7 cellular contexts compared by ENCODE assay signal in the genomic region with DNA sequence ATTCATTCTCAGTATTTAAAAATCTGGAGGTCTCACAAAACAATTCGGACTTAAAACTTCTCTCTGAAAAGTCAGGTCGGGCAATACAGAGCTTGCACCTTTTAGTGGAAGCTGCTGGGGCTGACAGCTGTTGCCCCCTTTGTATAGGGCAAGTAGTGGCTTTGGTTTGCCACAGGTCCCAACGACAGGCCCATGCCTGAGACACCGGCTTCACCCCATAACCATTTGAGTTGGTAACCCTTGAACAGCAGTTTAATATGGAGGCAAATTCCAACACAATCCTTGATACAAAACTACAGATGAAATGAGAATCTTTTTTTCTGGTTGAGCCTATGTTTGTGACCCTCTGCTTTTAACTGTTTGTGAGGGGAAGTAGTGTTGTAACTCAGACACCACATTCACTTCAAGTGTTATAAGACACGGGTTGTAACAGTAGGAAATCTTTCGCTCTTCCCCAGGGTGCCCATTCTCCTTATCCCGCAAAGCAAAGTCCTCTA. TPM values are rescaled to one million over a fixed set of nuclear protein-coding genes. Genes with fewer than 3 reads are reported as not detected.
A peak's percentile ranks its signal among the peaks of the same experiment; 100 is the strongest.
DNase-seq lines count a peak whose midpoint lies in the region; ATAC-seq, FAIRE-seq and TF ChIP-seq lines count a peak whose summit lies in the region.

No MANE protein-coding gene starts in this region.

- H3K27ac Mint-ChIP-seq in activated CD4-positive, alpha-beta memory T cell treated with anti-CD3 and anti-CD28 coated beads, Interleukin-2, amount 10 ng/mL, durations not matched to agents 7 days and 5 days = peak overlapping the region; percentile 88

- intact Hi-C loops in kidney (cut with DNase I) = no loop called here

- peak overlapping the region; percentile 91 for H3K4me3 Mint-ChIP-seq in activated CD4-positive, alpha-beta memory T cell treated with anti-CD3 and anti-CD28 coated beads, Interleukin-2, amount 10 ng/mL, durations not matched to agents 7 days and 5 days

- peak overlapping the region in 1 of 2 donors; percentile 98 for H3K9ac ChIP-seq in kidney (ENCODE audit: low read length in 2 of 2)

- no peaks in the 10 kb centered on the region for H3K9me3 Mint-ChIP-seq in activated CD4-positive, alpha-beta memory T cell treated with anti-CD3 and anti-CD28 coated beads, Interleukin-2, amount 10 ng/mL, durations not matched to agents 7 days and 5 days

- CTCF ChIA-PET in activated CD4-positive, alpha-beta memory T cell treated with anti-CD3 and anti-CD28 coated beads, Interleukin-2, amount 10 ng/mL, durations not matched to agents 7 days and 5 days (lab: Charles Lee) = interaction anchor here (1.4 to 8.5 kb wide), 11 partner anchors 8 to 179 kb away, joined by 4 to 75 read pairs (median 9); a partner anchor contains a TSS

- H3K36me3 ChIP-seq in kidney (ENCODE audit: control insufficient read depth in 1 of 2, insufficient read depth in 2 of 2, low read length in 2 of 2) = peaks cover 0 to 5% of the 10 kb centered on the region in 2 donors
- H3K36me3 ChIP-seq in suprapubic skin = no peaks in the 10 kb centered on the region

- TF ChIP-seq EP300 in suprapubic skin (IDR thresholded peaks at IDR 0.05) = no peak

- no peaks in the 10 kb centered on the region for H3K27me3 Mint-ChIP-seq in activated CD4-positive, alpha-beta memory T cell treated with anti-CD3 and anti-CD28 coated beads, Interleukin-2, amount 10 ng/mL, durations not matched to agents 7 days and 5 days

- TF ChIP-seq POLR2A in suprapubic skin (IDR thresholded peaks at IDR 0.05) = no peak

- no peak for DNase-seq in activated CD4-positive, alpha-beta memory T cell treated with anti-CD3 and anti-CD28 coated beads, Interleukin-2, amount 10 ng/mL, durations not matched to agents 7 days and 5 days
- no peak for DNase-seq in kidney
- peak in 1 of 2 donors; percentile 38 for DNase-seq in suprapubic skin (ENCODE audit: low spot score in 2 of 2)
- no peak for DNase-seq in NCI-H748 treated with DMSO at 0.1 percent for 48 hours (lab: John Stamatoyannopoulos, UW)
- DNase-seq in GM13976 (ENCODE audit: low spot score) = no peak
- no peak for DNase-seq in dedifferentiated amniotic fluid mesenchymal stem cell (ENCODE audit: extremely low spot score)

- H3K27me3 ChIP-seq in suprapubic skin = no peaks in the 10 kb centered on the region

- FAIRE-seq in kidney (lab: Jason Lieb, UNC) = no peak

- peak overlapping the region; percentile 93 to 100 for H3K4me3 ChIP-seq in kidney (ENCODE audit: low read length in 2 of 2)
- peak overlapping the region; percentile 61 for H3K4me3 ChIP-seq in suprapubic skin

- H3K27ac ChIP-seq in kidney (ENCODE audit: low read depth in 2 of 2, low read length in 2 of 2) (peak overlapping the region; percentile 86 to 87), suprapubic skin (peak overlapping the region; percentile 95)

- peak; percentile 8 for ATAC-seq in HG02642 (IDR thresholded peaks at IDR 0.05; ENCODE audit: poor library complexity, unreplicated experiment)

- H3K36me3 Mint-ChIP-seq in activated CD4-positive, alpha-beta memory T cell treated with anti-CD3 and anti-CD28 coated beads, Interleukin-2, amount 10 ng/mL, durations not matched to agents 7 days and 5 days (ENCODE audit: low read depth) = peaks cover 19% of the 10 kb centered on the region

- H3K9me3 ChIP-seq in kidney (ENCODE audit: control insufficient read depth in 1 of 2, low read length in 2 of 2) (no peaks in the 10 kb centered on the region), suprapubic skin (no peaks in the 10 kb centered on the region)

- H3K4me1 ChIP-seq in kidney (ENCODE audit: control insufficient read depth in 1 of 2, insufficient read depth in 1 of 2, low read depth in 1 of 2, low read length in 2 of 2) (peaks cover 20 to 26% of the 10 kb centered on the region in 2 donors), suprapubic skin (peaks cover 48% of the 10 kb centered on the region)

- in situ Hi-C loops in GM13976 (cut with MboI; ENCODE audit: low sequenced_read_pairs, unreplicated experiment) = no loop called here

- H3K4me1 Mint-ChIP-seq in activated CD4-positive, alpha-beta memory T cell treated with anti-CD3 and anti-CD28 coated beads, Interleukin-2, amount 10 ng/mL, durations not matched to agents 7 days and 5 days = peaks cover 68% of the 10 kb centered on the region

- TF ChIP-seq CTCF in kidney (IDR thresholded peaks at IDR 0.05; ENCODE audit: borderline replicate concordance, extremely low read depth, insufficient read depth) = no peak
- TF ChIP-seq CTCF in suprapubic skin (IDR thresholded peaks at IDR 0.05) = no peak
- no peak for TF ChIP-seq CTCF in GM13976 (IDR thresholded peaks at IDR 0.05; ENCODE audit: borderline replicate concordance, control extremely low read depth, extremely low read depth, insufficient read depth, missing control alignments)

- 36% methylated on average over 7 of the region's 7 CpGs for WGBS in suprapubic skin

- POLR2A ChIA-PET in activated CD4-positive, alpha-beta memory T cell treated with anti-CD3 and anti-CD28 coated beads, Interleukin-2, amount 10 ng/mL, durations not matched to agents 7 days and 5 days (lab: Charles Lee) = interaction anchor here (0.7 to 7.6 kb wide), 16 partner anchors 9 to 1073 kb away, joined by 3 to 113 read pairs (median 5); a partner anchor contains a TSS

RNA-seq across cellular contexts. Expression of a gene that starts 0.8 kb away (rescaled TPM):
- total RNA-seq in activated CD4-positive, alpha-beta memory T cell treated with anti-CD3 and anti-CD28 coated beads, Interleukin-2, amount 10 ng/mL, durations not matched to agents 7 days and 5 days = 10 to 100 TPM; 71.6 to 72.5 TPM
- total RNA-seq in kidney (57.4 TPM), suprapubic skin (100 to 1,000 TPM in 2 of 4 donors, 10 to 100 TPM in 2; 30.9 to 151 (median 80.0) TPM)
- 324 TPM for polyA plus RNA-seq in kidney (ENCODE audit: insufficient read depth, low read depth, low replicate concordance)
